1 cellular context compared by ENCODE assay signal in genomic region chr2:20728114-20728758, GRCh38.
TF ChIP-seq lines count a peak whose summit lies in the region.

No MANE protein-coding gene starts in this region.

TF ChIP-seq in HepG2, 621 proteins besides CTCF, POLR2A, EP300 and RAD21 (continued from another document and continues in another):
- TF ChIP-seq, protein P1, sequence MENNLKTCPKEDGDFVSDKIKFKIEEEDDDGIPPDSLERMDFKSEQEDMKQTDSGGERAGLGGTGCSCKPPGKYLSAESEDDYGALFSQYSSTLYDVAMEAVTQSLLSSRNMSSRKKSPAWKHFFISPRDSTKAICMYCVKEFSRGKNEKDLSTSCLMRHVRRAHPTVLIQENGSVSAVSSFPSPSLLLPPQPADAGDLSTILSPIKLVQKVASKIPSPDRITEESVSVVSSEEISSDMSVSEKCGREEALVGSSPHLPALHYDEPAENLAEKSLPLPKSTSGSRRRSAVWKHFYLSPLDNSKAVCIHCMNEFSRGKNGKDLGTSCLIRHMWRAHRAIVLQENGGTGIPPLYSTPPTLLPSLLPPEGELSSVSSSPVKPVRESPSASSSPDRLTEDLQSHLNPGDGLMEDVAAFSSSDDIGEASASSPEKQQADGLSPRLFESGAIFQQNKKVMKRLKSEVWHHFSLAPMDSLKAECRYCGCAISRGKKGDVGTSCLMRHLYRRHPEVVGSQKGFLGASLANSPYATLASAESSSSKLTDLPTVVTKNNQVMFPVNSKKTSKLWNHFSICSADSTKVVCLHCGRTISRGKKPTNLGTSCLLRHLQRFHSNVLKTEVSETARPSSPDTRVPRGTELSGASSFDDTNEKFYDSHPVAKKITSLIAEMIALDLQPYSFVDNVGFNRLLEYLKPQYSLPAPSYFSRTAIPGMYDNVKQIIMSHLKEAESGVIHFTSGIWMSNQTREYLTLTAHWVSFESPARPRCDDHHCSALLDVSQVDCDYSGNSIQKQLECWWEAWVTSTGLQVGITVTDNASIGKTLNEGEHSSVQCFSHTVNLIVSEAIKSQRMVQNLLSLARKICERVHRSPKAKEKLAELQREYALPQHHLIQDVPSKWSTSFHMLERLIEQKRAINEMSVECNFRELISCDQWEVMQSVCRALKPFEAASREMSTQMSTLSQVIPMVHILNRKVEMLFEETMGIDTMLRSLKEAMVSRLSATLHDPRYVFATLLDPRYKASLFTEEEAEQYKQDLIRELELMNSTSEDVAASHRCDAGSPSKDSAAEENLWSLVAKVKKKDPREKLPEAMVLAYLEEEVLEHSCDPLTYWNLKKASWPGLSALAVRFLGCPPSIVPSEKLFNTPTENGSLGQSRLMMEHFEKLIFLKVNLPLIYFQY (CRISPR knock-in tag; IDR thresholded peaks at IDR 0.05; ENCODE audit: borderline replicate concordance): peak; percentile 43; the same call in 1 of the 2 replicates
- peak; percentile 66; the same call in 1 of the 2 replicates for TF ChIP-seq ZNF335 (CRISPR knock-in tag; IDR thresholded peaks at IDR 0.05)
- 0 out of 2 replicates have a peak, but pooled peaks have one; percentile 46 for TF ChIP-seq TFE3 (CRISPR knock-in tag; IDR thresholded peaks at IDR 0.05)
- no peak for TF ChIP-seq KLF13 (CRISPR knock-in tag; IDR thresholded peaks at IDR 0.05)
- TF ChIP-seq ZNF326 (CRISPR knock-in tag; IDR thresholded peaks at IDR 0.05; ENCODE audit: borderline replicate concordance): no peak
- TF ChIP-seq ZNF761 (CRISPR knock-in tag; conservative IDR thresholded peaks at IDR 0.05): peak; percentile 60; the same call in 1 of the 2 replicates
- 0 out of 2 replicates have a peak, but pooled peaks have one; percentile 20 for TF ChIP-seq NFYC (CRISPR knock-in tag; IDR thresholded peaks at IDR 0.05)
- peak; percentile 98 for TF ChIP-seq SKIL (CRISPR knock-in tag; IDR thresholded peaks at IDR 0.05; ENCODE audit: borderline replicate concordance)
- no peak for TF ChIP-seq CREBL2 (CRISPR knock-in tag; IDR thresholded peaks at IDR 0.05; ENCODE audit: borderline replicate concordance)
- peak; percentile 81 for TF ChIP-seq KDM1A (CRISPR knock-in tag; IDR thresholded peaks at IDR 0.05)
- no peak for TF ChIP-seq GABPA (IDR thresholded peaks at IDR 0.05; ENCODE audit: low read depth, low read length)
- TF ChIP-seq GABPA (CRISPR knock-in tag; IDR thresholded peaks at IDR 0.05; ENCODE audit: low read depth): no peak; the same call in 1 of the 2 replicates
- TF ChIP-seq, protein P2, sequence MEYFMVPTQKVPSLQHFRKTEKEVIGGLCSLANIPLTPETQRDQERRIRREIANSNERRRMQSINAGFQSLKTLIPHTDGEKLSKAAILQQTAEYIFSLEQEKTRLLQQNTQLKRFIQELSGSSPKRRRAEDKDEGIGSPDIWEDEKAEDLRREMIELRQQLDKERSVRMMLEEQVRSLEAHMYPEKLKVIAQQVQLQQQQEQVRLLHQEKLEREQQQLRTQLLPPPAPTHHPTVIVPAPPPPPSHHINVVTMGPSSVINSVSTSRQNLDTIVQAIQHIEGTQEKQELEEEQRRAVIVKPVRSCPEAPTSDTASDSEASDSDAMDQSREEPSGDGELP (IDR thresholded peaks at IDR 0.05; ENCODE audit: borderline replicate concordance, low read depth): peak; percentile 99
- 0 out of 2 replicates have a peak, but pooled peaks have one; percentile 13 for TF ChIP-seq TBX3 (IDR thresholded peaks at IDR 0.05; ENCODE audit: borderline replicate concordance)
- TF ChIP-seq FOXC1 (CRISPR knock-in tag; IDR thresholded peaks at IDR 0.05; ENCODE audit: borderline replicate concordance): 0 out of 2 replicates have a peak, but pooled peaks have one; percentile 12
- peak; percentile 66; the same call in 1 of the 2 replicates for TF ChIP-seq SOX13 (IDR thresholded peaks at IDR 0.05)
- TF ChIP-seq SOX13 (CRISPR knock-in tag; conservative IDR thresholded peaks at IDR 0.05 in 1 of 2, IDR thresholded peaks at IDR 0.05 in 1 of 2): peak in 1 of 2 experiments; percentile 91; a peak in 2 of 4 replicates
- TF ChIP-seq, protein P3, sequence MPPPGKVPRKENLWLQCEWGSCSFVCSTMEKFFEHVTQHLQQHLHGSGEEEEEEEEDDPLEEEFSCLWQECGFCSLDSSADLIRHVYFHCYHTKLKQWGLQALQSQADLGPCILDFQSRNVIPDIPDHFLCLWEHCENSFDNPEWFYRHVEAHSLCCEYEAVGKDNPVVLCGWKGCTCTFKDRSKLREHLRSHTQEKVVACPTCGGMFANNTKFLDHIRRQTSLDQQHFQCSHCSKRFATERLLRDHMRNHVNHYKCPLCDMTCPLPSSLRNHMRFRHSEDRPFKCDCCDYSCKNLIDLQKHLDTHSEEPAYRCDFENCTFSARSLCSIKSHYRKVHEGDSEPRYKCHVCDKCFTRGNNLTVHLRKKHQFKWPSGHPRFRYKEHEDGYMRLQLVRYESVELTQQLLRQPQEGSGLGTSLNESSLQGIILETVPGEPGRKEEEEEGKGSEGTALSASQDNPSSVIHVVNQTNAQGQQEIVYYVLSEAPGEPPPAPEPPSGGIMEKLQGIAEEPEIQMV (CRISPR knock-in tag; IDR thresholded peaks at IDR 0.05; ENCODE audit: low read depth): 0 out of 2 replicates have a peak, but pooled peaks have one; percentile 70
- no peak for TF ChIP-seq ZNF703 (CRISPR knock-in tag; IDR thresholded peaks at IDR 0.05; ENCODE audit: borderline replicate concordance)
- TF ChIP-seq MTF1 (CRISPR knock-in tag; IDR thresholded peaks at IDR 0.05): no peak
- TF ChIP-seq ZNF3 (CRISPR knock-in tag; IDR thresholded peaks at IDR 0.05): 0 out of 2 replicates have a peak, but pooled peaks have one; percentile 20
- 0 out of 2 replicates have a peak, but pooled peaks have one; percentile 23 for TF ChIP-seq ZNF101 (CRISPR knock-in tag; IDR thresholded peaks at IDR 0.05; ENCODE audit: borderline replicate concordance, low read depth)
- no peak for TF ChIP-seq CERS6 (CRISPR knock-in tag; IDR thresholded peaks at IDR 0.05)
- TF ChIP-seq ZNF230 (CRISPR knock-in tag; IDR thresholded peaks at IDR 0.05): no peak
- TF ChIP-seq GFI1 (CRISPR knock-in tag; IDR thresholded peaks at IDR 0.05; ENCODE audit: borderline replicate concordance): peak; percentile 94
- TF ChIP-seq ZMYM3 (CRISPR knock-in tag; IDR thresholded peaks at IDR 0.05): 0 out of 2 replicates have a peak, but pooled peaks have one; percentile 68
- peak; percentile 53 for TF ChIP-seq ZNF121 (CRISPR knock-in tag; IDR thresholded peaks at IDR 0.05)
- TF ChIP-seq NCOA2 (CRISPR knock-in tag; IDR thresholded peaks at IDR 0.05): peak; percentile 86
- no peak for TF ChIP-seq SUZ12 (IDR thresholded peaks at IDR 0.05; ENCODE audit: low read depth, low read length)
- TF ChIP-seq ZNF746 (CRISPR knock-in tag; IDR thresholded peaks at IDR 0.05): no peak
- no peak for TF ChIP-seq SRSF4 (IDR thresholded peaks at IDR 0.05; ENCODE audit: low read depth, low read length, poor library complexity, severe bottlenecking)
- TF ChIP-seq ZNF629 (CRISPR knock-in tag; conservative IDR thresholded peaks at IDR 0.05): no peak
- TF ChIP-seq TRIM24 (CRISPR knock-in tag; IDR thresholded peaks at IDR 0.05): no peak
- TF ChIP-seq ZNF556 (CRISPR knock-in tag; IDR thresholded peaks at IDR 0.05; ENCODE audit: borderline replicate concordance): peak; percentile 85; the same call in 1 of the 2 replicates
- 0 out of 2 replicates have a peak, but pooled peaks have one; percentile 62 for TF ChIP-seq IRF9 (CRISPR knock-in tag; IDR thresholded peaks at IDR 0.05; ENCODE audit: borderline replicate concordance)
- TF ChIP-seq GTF2F1 (IDR thresholded peaks at IDR 0.05; ENCODE audit: low read length): no peak
- TF ChIP-seq RERE (CRISPR knock-in tag; IDR thresholded peaks at IDR 0.05; ENCODE audit: low read depth): peak; percentile 91
- peak; percentile 92; the same call in 1 of the 2 replicates for TF ChIP-seq FOXJ3 (CRISPR knock-in tag; IDR thresholded peaks at IDR 0.05; ENCODE audit: borderline replicate concordance)
- 0 out of 2 replicates have a peak, but pooled peaks have one; percentile 49 for TF ChIP-seq ZFP36L1 (CRISPR knock-in tag; IDR thresholded peaks at IDR 0.05)
- no peak for TF ChIP-seq ZNF251 (CRISPR knock-in tag; IDR thresholded peaks at IDR 0.05)
- TF ChIP-seq HDAC2 (CRISPR knock-in tag; IDR thresholded peaks at IDR 0.05): peak; percentile 97
- TF ChIP-seq MAZ (IDR thresholded peaks at IDR 0.05; ENCODE audit: borderline replicate concordance, low read depth, low read length): no peak
- TF ChIP-seq MAZ (CRISPR knock-in tag; IDR thresholded peaks at IDR 0.05; ENCODE audit: low read depth): no peak
